11 cellular contexts compared by ENCODE assay signal in the genomic region with DNA sequence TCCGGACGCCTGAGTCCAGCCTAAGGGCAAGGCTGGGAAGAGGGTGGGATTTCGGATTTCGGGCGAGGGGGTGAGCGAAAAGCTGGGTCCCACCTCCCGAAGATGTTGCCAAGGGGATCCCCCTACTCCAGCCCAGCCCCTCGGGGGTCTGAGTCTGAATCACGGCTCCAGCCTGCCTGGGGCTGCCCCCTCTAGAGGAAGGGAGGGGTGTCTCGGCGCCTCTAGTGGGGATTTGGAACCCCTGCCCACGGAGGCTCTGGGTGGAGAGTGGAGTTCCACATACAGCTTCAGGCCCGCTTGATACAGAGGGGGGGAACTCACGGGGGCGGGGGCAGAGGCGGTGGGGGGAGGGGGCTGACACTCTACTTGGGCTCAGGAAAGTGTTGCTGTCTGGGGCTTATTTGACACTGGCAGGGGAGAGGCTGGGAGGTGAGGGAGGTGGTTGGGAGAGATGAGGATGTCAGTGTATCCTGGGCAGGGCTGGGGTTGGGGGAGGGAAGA. TPM values are rescaled to one million over a fixed set of nuclear protein-coding genes. Genes with fewer than 3 reads are reported as not detected.
DNase-seq lines count a peak whose midpoint lies in the region; ATAC-seq, FAIRE-seq and TF ChIP-seq lines count a peak whose summit lies in the region.
"Had no signal": no experiment of that assay in that cellular context is flagged by ENCODE, and none has a peak within 500 bp of the region (broad histone marks: within the 10 kb centered on the region; RNA-seq: fewer than 3 reads in every experiment).

No MANE protein-coding gene starts in this region.

- H3K4me2 ChIP-seq in HepG2 (ENCODE audit: low read depth, low read length), result no peak overlapping the region

- CTCF ChIA-PET in HepG2 (lab: Yijun Ruan, JAX; ENCODE audit: low intra/inter-chr PET ratio, low total read pairs), result interaction anchor here (3.0 kb wide), 1 partner anchor 42 kb away, joined by 19 read pairs; no protein-coding TSS in a partner anchor

- no peak for FAIRE-seq in HepG2 (lab: Jason Lieb, UNC)

- no TSS peak for BruUV-seq in HepG2 (replicated peaks; lab: Mats Ljungman, UMichigan)

- H3K4me3 ChIP-seq in liver (ENCODE audit: low read depth in 1 of 3, low read length in 3 of 3) (peak overlapping the region in 2 of 3 donors; percentile 25 to 59), HepG2 (replicated peaks in 1 of 3; ENCODE audit: insufficient read depth in 1 of 3, low read depth in 2 of 3, low read length in 3 of 3) (no peak overlapping the region; a peak in 1 of 6 replicates), epithelial cell of proximal tubule (ENCODE audit: low read depth, low read length) (peak overlapping the region; percentile 99), muscle layer of colon (ENCODE audit: low read depth in 1 of 2, low read length in 2 of 2) (peak overlapping the region; percentile 75 to 92), vagina (peak overlapping the region; percentile 92 to 97)

- no peaks in the 10 kb centered on the region for H3K79me2 ChIP-seq in HepG2 (ENCODE audit: insufficient read depth, low read length)

- no peaks in the 10 kb centered on the region for H3K36me3 ChIP-seq in liver (ENCODE audit: control insufficient read depth in 4 of 4, insufficient read depth in 3 of 4, low read depth in 1 of 4, low read length in 3 of 4)
- no peaks in the 10 kb centered on the region for H3K36me3 ChIP-seq in HepG2 (replicated peaks in 1 of 2; ENCODE audit: control insufficient read depth in 1 of 2, insufficient read depth in 2 of 2, low read length in 2 of 2)
- no peaks in the 10 kb centered on the region for H3K36me3 ChIP-seq in muscle layer of colon (ENCODE audit: insufficient read depth, low read length)
- H3K36me3 ChIP-seq in vagina, result no peaks in the 10 kb centered on the region

- DNase-seq in HepG2 (ENCODE audit: low spot score), result no peak
- no peak for DNase-seq in epithelial cell of proximal tubule (ENCODE audit: low read depth)
- DNase-seq in vagina (ENCODE audit: extremely low spot score in 2 of 2), result no peak
- no peak for DNase-seq in NCI-H748 (lab: John Stamatoyannopoulos, UW; ENCODE audit: unreplicated experiment)
- DNase-seq in activated CD4-positive, alpha-beta T cell treated with anti-CD3 and anti-CD28 coated beads, Interleukin-2, amount 50 U/mL, for 4 hours, result no peak
- DNase-seq in stimulated activated CD4-positive, alpha-beta T cell treated with anti-CD3 and anti-CD28 coated beads, Interleukin-4, amount 100 ng/mL, for 24 hours, result no peak
- DNase-seq: activated naive CD8-positive, alpha-beta T cell treated with anti-CD3 and anti-CD28 coated beads, Interleukin-2, amount 10 ng/mL, durations not matched to agents 7 days and 5 days; OCI-M1; stimulated activated CD4-positive, alpha-beta T cell treated with anti-CD3 and anti-CD28 coated beads, Interleukin-2, amount 100 ng/mL, for 48 hours had no signal

- TF ChIP-seq EP300 in HepG2 (IDR thresholded peaks at IDR 0.05; ENCODE audit: low read depth in 2 of 2, low read length in 2 of 2), result no peak
- no peak for TF ChIP-seq EP300 in HepG2 (CRISPR knock-in tag; IDR thresholded peaks at IDR 0.05; ENCODE audit: borderline replicate concordance)

- intact Hi-C loops in HepG2 (cut with micrococcal nuclease; ENCODE audit: unreplicated experiment) (no loop called here), vagina (cut with DNase I) (loop anchor here (5.0 kb wide), 1 partner anchor 43 kb away; no protein-coding TSS in a partner anchor)

- peak overlapping the region; percentile 69 to 70 for H3K27ac ChIP-seq in liver (ENCODE audit: low read depth in 1 of 2, low read length in 2 of 2)
- H3K27ac ChIP-seq in HepG2 (ENCODE audit: extremely low read length, insufficient read depth, low read length), result no peak overlapping the region
- H3K27ac ChIP-seq in muscle layer of colon (ENCODE audit: low read depth, low read length), result peak overlapping the region; percentile 91
- H3K27ac ChIP-seq in vagina, result peak overlapping the region; percentile 98

- H3K4me1 ChIP-seq in liver (ENCODE audit: control insufficient read depth in 4 of 4, insufficient read depth in 4 of 4, low read length in 3 of 4), result peaks cover 0 to 8% (median 4%) of the 10 kb centered on the region in 4 donors
- no peaks in the 10 kb centered on the region for H3K4me1 ChIP-seq in HepG2 (ENCODE audit: insufficient read depth, low read length)
- H3K4me1 ChIP-seq in muscle layer of colon (ENCODE audit: insufficient read depth, low read length), result peaks cover 33% of the 10 kb centered on the region
- peaks cover 50% of the 10 kb centered on the region for H3K4me1 ChIP-seq in vagina

- H2AFZ ChIP-seq in HepG2 (ENCODE audit: low read length), result no peak overlapping the region

- in situ Hi-C loops in HepG2 (cut with HindIII; ENCODE audit: extremely low pct_ligation_motif_present, low pct_unique_long_range_greater_than_20kb), result loop anchor here (10.0 kb wide), 1 partner anchor 91 kb away; no protein-coding TSS in a partner anchor

- 6% methylated on average over 16 of the region's 16 CpGs for WGBS in liver
- WGBS in HepG2 (ENCODE audit: low lambda C conversion rate), result 2% methylated on average over 9 of the region's 16 CpGs

- no peaks in the 10 kb centered on the region for H3K9me3 ChIP-seq in liver (ENCODE audit: control insufficient read depth in 4 of 4, low read length in 3 of 4)
- no peaks in the 10 kb centered on the region for H3K9me3 ChIP-seq in HepG2 (ENCODE audit: low read length)
- H3K9me3 ChIP-seq in muscle layer of colon (ENCODE audit: low read length), result no peaks in the 10 kb centered on the region
- no peaks in the 10 kb centered on the region for H3K9me3 ChIP-seq in vagina

- TF ChIP-seq POLR2A in HepG2 (IDR thresholded peaks at IDR 0.05; ENCODE audit: insufficient read depth in 1 of 2, low read depth in 2 of 2, low read length in 2 of 2) (no peak), vagina (IDR thresholded peaks at IDR 0.05) (no peak)

- ATAC-seq in HepG2, result no peak

- H3K27me3 ChIP-seq in liver (ENCODE audit: control insufficient read depth in 4 of 4, insufficient read depth in 4 of 4, low read length in 3 of 4) (peaks cover 0 to 8% (median 3%) of the 10 kb centered on the region in 4 donors), HepG2 (ENCODE audit: control insufficient read depth in 1 of 2, insufficient read depth in 2 of 2, low read length in 2 of 2) (peaks cover 0 to 19% of the 10 kb centered on the region in 2 experiments; a peak in 2 of 5 replicates), muscle layer of colon (ENCODE audit: control insufficient read depth in 1 of 2, insufficient read depth in 2 of 2, low read length in 2 of 2) (no peaks in the 10 kb centered on the region), vagina (no peaks in the 10 kb centered on the region)

- TF ChIP-seq RAD21 in liver (IDR thresholded peaks at IDR 0.05) (no peak), HepG2 (CRISPR knock-in tag; IDR thresholded peaks at IDR 0.05) (no peak)

- H4K20me1 ChIP-seq in HepG2 (ENCODE audit: insufficient read depth, low read length), result no peaks in the 10 kb centered on the region

- no peak overlapping the region for H3K9ac ChIP-seq in liver (ENCODE audit: low read depth in 1 of 2, low read length in 2 of 2)
- no peak overlapping the region for H3K9ac ChIP-seq in HepG2 (ENCODE audit: insufficient read depth, low read depth, low read length)
- H3K9ac ChIP-seq in muscle layer of colon (ENCODE audit: low read length), result peak overlapping the region; percentile 88

- TF ChIP-seq CTCF in liver (IDR thresholded peaks at IDR 0.05; ENCODE audit: low read depth, low read length, missing input control) (no peak), HepG2 (CRISPR knock-in tag; IDR thresholded peaks at IDR 0.05) (no peak), epithelial cell of proximal tubule (conservative IDR thresholded peaks at IDR 0.05; ENCODE audit: low read depth, low read length) (peak; percentile 29), vagina (IDR thresholded peaks at IDR 0.05) (no peak)

- POLR2A ChIA-PET in HepG2 (lab: Yijun Ruan, JAX), result no interaction called here

TF ChIP-seq in HepG2, 621 proteins besides CTCF, POLR2A, EP300 and RAD21 (continues in another document):
- TF ChIP-seq ZNF501 (CRISPR knock-in tag; IDR thresholded peaks at IDR 0.05) (no peak), ZFAT (CRISPR knock-in tag; conservative IDR thresholded peaks at IDR 0.05) (no peak), ZNF337 (CRISPR knock-in tag; IDR thresholded peaks at IDR 0.05; ENCODE audit: borderline replicate concordance, low read depth) (no peak), ZNF672 (CRISPR knock-in tag; IDR thresholded peaks at IDR 0.05) (no peak)
- TF ChIP-seq, protein P1, sequence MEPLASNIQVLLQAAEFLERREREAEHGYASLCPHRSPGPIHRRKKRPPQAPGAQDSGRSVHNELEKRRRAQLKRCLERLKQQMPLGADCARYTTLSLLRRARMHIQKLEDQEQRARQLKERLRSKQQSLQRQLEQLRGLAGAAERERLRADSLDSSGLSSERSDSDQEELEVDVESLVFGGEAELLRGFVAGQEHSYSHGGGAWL (CRISPR knock-in tag; IDR thresholded peaks at IDR 0.05), result no peak

RNA-seq across cellular contexts. Expression of a gene that starts 0.7 kb away (rescaled TPM):
- total RNA-seq in liver (1 to 10 TPM; 3.6 to 6.0 TPM), HepG2 (2016; rRNA removed; fragmentation: Illumina TruSeq; extraction: Trizol) (0.02 TPM in 1 of 2 replicates, not detected in the other), epithelial cell of proximal tubule (194 and 275 TPM in 2 replicates), vagina (34.9 TPM)
- polyA plus RNA-seq in liver (1 to 10 TPM in 1 of 2 donors, under 1 TPM in 1; 0.82 to 2.6 TPM), HepG2 (2011; rRNA removed) (0.01 and 0.03 TPM in 2 replicates)
- not detected in 2 replicates for total RNA-seq in HepG2 (2016; cell fraction: cytosol; rRNA removed; fragmentation: Illumina TruSeq; extraction: Trizol; ENCODE audit: low read depth)
- total RNA-seq in HepG2 (2016; cell fraction: insoluble cytoplasmic fraction; rRNA removed; fragmentation: Illumina TruSeq; extraction: Trizol), result 0.02 TPM in 1 of 2 replicates, not detected in the other
- not detected in 2 replicates for total RNA-seq in HepG2 (2016; cell fraction: membrane; rRNA removed; fragmentation: Illumina TruSeq; extraction: Trizol)
- total RNA-seq in HepG2 (2016; cell fraction: nucleus; rRNA removed; fragmentation: Illumina TruSeq; extraction: Trizol), result 0.06 TPM in 1 of 2 replicates, not detected in the other
- polyA plus RNA-seq in HepG2 (2011; cell fraction: cytosol; rRNA removed), result 0.01 and 0.03 TPM in 2 replicates
- 0.03 and 0.07 TPM in 2 replicates for polyA plus RNA-seq in HepG2 (2011; cell fraction: nucleus; rRNA removed)
- polyA plus RNA-seq in HepG2 (2012), result 0.04 TPM in 1 of 2 replicates, not detected in the other
- not detected in 2 replicates for polyA plus RNA-seq in HepG2 (2016; cell fraction: cytosol; fragmentation: Illumina TruSeq; extraction: Trizol; ENCODE audit: low read depth)
- 0.03 TPM in 1 of 2 replicates, not detected in the other for polyA plus RNA-seq in HepG2 (2016; cell fraction: insoluble cytoplasmic fraction; fragmentation: Illumina TruSeq; extraction: Trizol; ENCODE audit: low read depth)
- not detected in 2 replicates for polyA plus RNA-seq in HepG2 (2016; cell fraction: membrane; fragmentation: Illumina TruSeq; extraction: Trizol; ENCODE audit: low read depth)
- not detected in 2 replicates for polyA plus RNA-seq in HepG2 (2016; cell fraction: nucleus; fragmentation: Illumina TruSeq; extraction: Trizol; ENCODE audit: insufficient read depth, low read depth)
- 30.8 TPM in 1 of 2 replicates, not detected in the other for polyA minus RNA-seq in HepG2 (2011; rRNA and poly(A)+ RNA removed; ENCODE audit: low replicate concordance)
- 0.30 TPM in 1 of 2 replicates, not detected in the other for polyA minus RNA-seq in HepG2 (2011; cell fraction: cytosol; rRNA and poly(A)+ RNA removed)
- not detected in 2 replicates for polyA minus RNA-seq in HepG2 (2011; cell fraction: nucleus; rRNA and poly(A)+ RNA removed)
- total RNA-seq: activated naive CD8-positive, alpha-beta T cell treated with anti-CD3 and anti-CD28 coated beads, Interleukin-2, amount 10 ng/mL, durations not matched to agents 7 days and 5 days had no signal

Comparison
In these comparisons a context has a peak if more than half of its experiments do, and no peak if none do; other contexts are left out.
1. H3K4me3 ChIP-seq: peak in liver (2 of 3), epithelial cell of proximal tubule (single experiment), muscle layer of colon (2 of 2) and vagina (2 of 2); none in HepG2 (0 of 3).